17 cellular contexts compared by ENCODE assay signal in genomic region chr12:54253240-54253639, GRCh38. TPM values are rescaled to one million over a fixed set of nuclear protein-coding genes. Genes with fewer than 3 reads are reported as not detected.
A peak's percentile ranks its signal among the peaks of the same experiment; 100 is the strongest.
DNase-seq lines count a peak whose midpoint lies in the region; ATAC-seq, FAIRE-seq and TF ChIP-seq lines count a peak whose summit lies in the region.
"Had no signal": no experiment of that assay in that cellular context is flagged by ENCODE, and none has a peak within 500 bp of the region (broad histone marks: within the 10 kb centered on the region; RNA-seq: fewer than 3 reads in every experiment).

No MANE protein-coding gene starts in this region.

- intact Hi-C loops in HCT116 (cut with micrococcal nuclease), result loop anchor here (2.0 kb wide), 1 partner anchor 26 kb away; no protein-coding TSS in a partner anchor
- intact Hi-C loops in PC-3 (cut with micrococcal nuclease), result no loop called here
- intact Hi-C loops in left colon (cut with DNase I, micrococcal nuclease), result no loop called here
- intact Hi-C loops in body of pancreas (cut with DNase I), result loop anchor here (10.0 kb wide), 1 partner anchor 112 kb away; the partner anchor contains the start of gene GPR84

- no peaks in the 10 kb centered on the region for H3K9me3 ChIP-seq in HCT116 (ENCODE audit: control insufficient read depth in 1 of 2, insufficient read depth in 1 of 2, low read depth in 1 of 2, low read length in 2 of 2)
- H3K9me3 ChIP-seq in PC-3 (ENCODE audit: low read length), result no peaks in the 10 kb centered on the region
- H3K9me3 ChIP-seq in small intestine (ENCODE audit: control insufficient read depth, low read depth), result no peaks in the 10 kb centered on the region
- H3K9me3 ChIP-seq in body of pancreas, result no peaks in the 10 kb centered on the region
- H3K9me3 ChIP-seq: BLaER1 treated with 17β-estradiol and CSF1 and Interleukin-3, amounts not matched to agents 10 nM and 100 nM had no signal

- H3K4me3 ChIP-seq in HCT116 (replicated peaks in 1 of 2; ENCODE audit: low read depth in 1 of 2, low read length in 2 of 2), result no peak overlapping the region
- no peak overlapping the region for H3K4me3 ChIP-seq in PC-3 (ENCODE audit: low read length)
- H3K4me3 ChIP-seq in small intestine (ENCODE audit: low read depth in 1 of 2, low read length in 2 of 2), result no peak overlapping the region
- no peak overlapping the region for H3K4me3 ChIP-seq in body of pancreas
- H3K4me3 ChIP-seq: BLaER1 treated with 17β-estradiol and CSF1 and Interleukin-3, amounts not matched to agents 10 nM and 100 nM; GM12878; GM23248 had no signal

- TF ChIP-seq POLR2A in HCT116 (IDR thresholded peaks at IDR 0.05; ENCODE audit: borderline replicate concordance, extremely low read depth, insufficient read depth, insufficient read length), result no peak
- no peak for TF ChIP-seq POLR2A in body of pancreas (IDR thresholded peaks at IDR 0.05)

- no TSS peak for BruUV-seq in HCT116 (replicated peaks; lab: Mats Ljungman, UMichigan)
- BruUV-seq in PC-3 (replicated peaks; lab: Mats Ljungman, UMichigan), result no TSS peak

- H3K4me2 ChIP-seq in HCT116 (ENCODE audit: low read length), result peak overlapping the region; percentile 10; the same call in 1 of the 2 replicates
- no peak overlapping the region for H3K4me2 ChIP-seq in PC-3 (ENCODE audit: low read length)
- H3K4me2 ChIP-seq: BLaER1 treated with 17β-estradiol and CSF1 and Interleukin-3, amounts not matched to agents 10 nM and 100 nM had no signal

- no peak for TF ChIP-seq RAD21 in HCT116 (IDR thresholded peaks at IDR 0.05; ENCODE audit: low read depth)

- H3F3A ChIP-seq in PC-3 (ENCODE audit: low read length, unreplicated experiment), result peaks cover 2% of the 10 kb centered on the region

- RAD21 ChIA-PET in HCT116 (lab: Charles Lee; ENCODE audit: low non-redundant PET in 1 of 2, low total read pairs in 2 of 2, uncharacterized antibody in 2 of 2, unreplicated experiment in 2 of 2), result no interaction called here

- POLR2A ChIA-PET in HCT116 (lab: Charles Lee), result interaction anchor here (2.3 kb wide), 1 partner anchor 27 kb away, joined by 9 read pairs; the partner anchor contains the start of genes CBX5 and HNRNPA1
- POLR2A ChIA-PET in PC-3 (lab: Charles Lee; ENCODE audit: unreplicated experiment), result no interaction called here

- 67 to 85% (median 69%) methylated on average over 4 of the region's 4 CpGs for whole genome bisulfite sequencing in small intestine, 3 donors
- 93 to 97% methylated on average over 4 of the region's 4 CpGs for WGBS in body of pancreas, 2 donors

- H4K20me1 ChIP-seq in HCT116 (ENCODE audit: insufficient read depth) (no peaks in the 10 kb centered on the region), PC-3 (ENCODE audit: low read length) (no peaks in the 10 kb centered on the region)

- H2AFZ ChIP-seq in HCT116 (ENCODE audit: low read depth, low read length, poor library complexity, severe bottlenecking) (no peak overlapping the region), PC-3 (ENCODE audit: low read length) (no peak overlapping the region)
- H2AFZ ChIP-seq: GM23248 had no signal

- H3K27ac ChIP-seq in HCT116 (ENCODE audit: low read depth, low read length) (0 out of 2 replicates have a peak overlapping the region, but pooled peaks have one; percentile 26), PC-3 (ENCODE audit: low read length) (no peak overlapping the region), small intestine (ENCODE audit: low read depth in 1 of 2, low read length in 1 of 2) (no peak overlapping the region), body of pancreas (no peak overlapping the region)
- H3K27ac ChIP-seq: BLaER1 treated with 17β-estradiol and CSF1 and Interleukin-3, amounts not matched to agents 10 nM and 100 nM; GM23248 had no signal

- H3K27me3 ChIP-seq in HCT116 (ENCODE audit: insufficient read depth, low read length) (no peaks in the 10 kb centered on the region), PC-3 (ENCODE audit: low read length) (no peaks in the 10 kb centered on the region), small intestine (ENCODE audit: control insufficient read depth in 2 of 2, insufficient read depth in 2 of 2, low read length in 2 of 2) (no peaks in the 10 kb centered on the region), body of pancreas (no peaks in the 10 kb centered on the region)
- H3K27me3 ChIP-seq: BLaER1 treated with 17β-estradiol and CSF1 and Interleukin-3, amounts not matched to agents 10 nM and 100 nM had no signal

- no peak for DNase-seq in HCT116 (ENCODE audit: low read depth, low spot score)
- no peak for DNase-seq in PC-3
- no peak for DNase-seq in left colon
- peak; percentile 67 for DNase-seq in small intestine
- no peak for DNase-seq in body of pancreas
- DNase-seq in activated CD4-positive, CD25-positive, alpha-beta regulatory T cell treated with anti-CD3 and anti-CD28 coated beads, Interleukin-2, amount 50 U/mL, for 72 hours, result no peak
- DNase-seq: ACHN; Calu3; CD4-positive, CD25-positive, alpha-beta regulatory T cell; DMS 273 treated with DMSO at 0.1 percent for 48 hours; GM23248; H7 had no signal

- peaks cover 17 to 20% of the 10 kb centered on the region in 2 experiments; a peak in 3 of 4 replicates for H3K36me3 ChIP-seq in HCT116 (ENCODE audit: control insufficient read depth in 1 of 2, insufficient read depth in 2 of 2, low read length in 2 of 2)
- H3K36me3 ChIP-seq in PC-3 (ENCODE audit: low read depth, low read length), result peaks cover 6% of the 10 kb centered on the region; the same call in 1 of the 2 replicates
- H3K36me3 ChIP-seq in small intestine (ENCODE audit: control insufficient read depth in 2 of 2, insufficient read depth in 2 of 2, low read length in 2 of 2), result peaks cover 0 to 5% of the 10 kb centered on the region in 2 donors
- H3K36me3 ChIP-seq in body of pancreas (replicated peaks in 1 of 2; ENCODE audit: insufficient read depth in 1 of 2, low read depth in 2 of 2), result peaks cover 0 to 8% of the 10 kb centered on the region in 2 donors

- no peak for FAIRE-seq in small intestine (lab: Jason Lieb, UNC)
- FAIRE-seq: GM12878, GM18507 had no signal

- no peaks in the 10 kb centered on the region for H3K9me2 ChIP-seq in HCT116 (ENCODE audit: insufficient read depth)
- no peaks in the 10 kb centered on the region for H3K9me2 ChIP-seq in PC-3 (replicated peaks; ENCODE audit: low read length)

- H3K9ac ChIP-seq in HCT116 (ENCODE audit: low read length), result no peak overlapping the region
- no peak overlapping the region for H3K9ac ChIP-seq in PC-3 (ENCODE audit: low read length)
- H3K9ac ChIP-seq: BLaER1 treated with 17β-estradiol and CSF1 and Interleukin-3, amounts not matched to agents 10 nM and 100 nM; GM23248 had no signal

- TF ChIP-seq CTCF in HCT116 (IDR thresholded peaks at IDR 0.05 in 2 of 3, conservative IDR thresholded peaks at IDR 0.05 in 1 of 3; ENCODE audit: borderline replicate concordance in 1 of 3, insufficient read depth in 1 of 3, low read depth in 2 of 3, low read length in 2 of 3) (no peak), PC-3 (conservative IDR thresholded peaks at IDR 0.05; ENCODE audit: low read depth, low read length) (no peak), body of pancreas (IDR thresholded peaks at IDR 0.05) (no peak)

- CTCF ChIA-PET in HCT116 (lab: Charles Lee) (interaction anchor here (0.6 to 2.8 kb wide), 2 partner anchors 9 to 722 kb away, joined by 4 to 17 read pairs; no protein-coding TSS in a partner anchor), PC-3 (lab: Charles Lee) (no interaction called here)

- peak; percentile 76 for ATAC-seq in HCT116
- peak; percentile 45; the same call in 1 of the 2 replicates for ATAC-seq in PC-3
- peak; percentile 45 for ATAC-seq in left colon
- ATAC-seq in body of pancreas, result no peak
- no peak for ATAC-seq in GM19035 (IDR thresholded peaks at IDR 0.05; ENCODE audit: unreplicated experiment)
- ATAC-seq: GM12878 had no signal

- H3K4me1 ChIP-seq in HCT116 (ENCODE audit: control insufficient read depth in 1 of 2, insufficient read depth in 2 of 2, low read length in 2 of 2), result peaks cover 15 to 16% of the 10 kb centered on the region in 2 experiments
- no peaks in the 10 kb centered on the region for H3K4me1 ChIP-seq in PC-3 (ENCODE audit: insufficient read depth, low read length)
- H3K4me1 ChIP-seq in small intestine (ENCODE audit: control insufficient read depth in 2 of 2, insufficient read depth in 1 of 2, low read depth in 1 of 2, low read length in 1 of 2), result no peaks in the 10 kb centered on the region
- H3K4me1 ChIP-seq in body of pancreas, result peaks cover 3% of the 10 kb centered on the region

- peaks cover 14% of the 10 kb centered on the region; the same call in 1 of the 2 replicates for H3K79me2 ChIP-seq in HCT116 (ENCODE audit: insufficient read depth, low read length)
- no peaks in the 10 kb centered on the region for H3K79me2 ChIP-seq in PC-3 (ENCODE audit: low read length)

TF ChIP-seq in HCT116, 20 proteins besides CTCF, POLR2A, EP300 and RAD21 (continues in another document):
- TF ChIP-seq EGR1 (IDR thresholded peaks at IDR 0.05; ENCODE audit: low read depth) (no peak), ZFX (IDR thresholded peaks at IDR 0.05) (no peak), CBX3 (IDR thresholded peaks at IDR 0.05; ENCODE audit: low read depth) (no peak), SIN3A (IDR thresholded peaks at IDR 0.05; ENCODE audit: low read depth) (no peak), TCF7L2 (IDR thresholded peaks at IDR 0.05; ENCODE audit: borderline replicate concordance, extremely low read depth, insufficient read depth, insufficient read length) (no peak), ZNF274 (IDR thresholded peaks at IDR 0.05; ENCODE audit: low read depth, low read length) (no peak), ELF1 (IDR thresholded peaks at IDR 0.05; ENCODE audit: borderline replicate concordance, low read depth) (no peak)
- TF ChIP-seq, protein P1, sequence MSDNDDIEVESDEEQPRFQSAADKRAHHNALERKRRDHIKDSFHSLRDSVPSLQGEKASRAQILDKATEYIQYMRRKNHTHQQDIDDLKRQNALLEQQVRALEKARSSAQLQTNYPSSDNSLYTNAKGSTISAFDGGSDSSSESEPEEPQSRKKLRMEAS (IDR thresholded peaks at IDR 0.05), result no peak

RNA-seq across cellular contexts. Expression of gene CBX5, which starts 26.7 kb away (rescaled TPM):
- total RNA-seq in HCT116 (2021; ENCODE audit: unreplicated experiment) (72.3 TPM), PC-3 (2014; rRNA removed) (14.6 and 14.9 TPM in 2 replicates), left colon (10 to 100 TPM; 40.9 to 42.0 TPM), body of pancreas (10 to 100 TPM; 27.0 to 34.3 TPM)
- polyA plus RNA-seq in HCT116 (2012), result 9.7 and 16.1 TPM in 2 replicates
- polyA plus RNA-seq in small intestine, result 10 to 100 TPM in 1 of 3 donors, 1 to 10 TPM in 2; 2.7 to 13.5 (median 3.1) TPM

RNA-seq across cellular contexts. Expression of gene HNRNPA1, which starts 27.3 kb away (rescaled TPM):
- total RNA-seq in HCT116 (2021; ENCODE audit: unreplicated experiment) (1,878 TPM), PC-3 (2014; rRNA removed) (465 and 516 TPM in 2 replicates), left colon (100 to 1,000 TPM; 503 to 718 TPM), body of pancreas (100 to 1,000 TPM; 246 to 247 TPM)
- 1,517 and 1,973 TPM in 2 replicates for polyA plus RNA-seq in HCT116 (2012)
- polyA plus RNA-seq in small intestine, result 1,000 to 10,000 TPM in 1 of 3 donors, 100 to 1,000 TPM in 2; 408 to 1,666 (median 728) TPM

RNA-seq across cellular contexts. Expression of gene NFE2, which starts 47.6 kb away (rescaled TPM):
- total RNA-seq in HCT116 (2021; ENCODE audit: unreplicated experiment) (1.3 TPM), PC-3 (2014; rRNA removed) (0.26 and 0.40 TPM in 2 replicates), left colon (under 1 TPM; 0.14 to 0.18 TPM), body of pancreas (under 1 TPM in 1 of 2 donors, not detected in 1; 0.26 TPM)
- 0.69 and 0.81 TPM in 2 replicates for polyA plus RNA-seq in HCT116 (2012)
- polyA plus RNA-seq in small intestine, result under 1 TPM in 1 of 3 donors, not detected in 2; 0.07 TPM
- total RNA-seq: A172, GM23248 had no signal
- polyA plus RNA-seq: GM23248 had no signal

Comparison
In these comparisons a context has a peak if more than half of its experiments do, and no peak if none do; other contexts are left out.
1. ATAC-seq: peak in HCT116 (single experiment), PC-3 (single experiment) and left colon (single experiment); none in body of pancreas (single experiment) and GM19035 (single experiment).
2. intact Hi-C loops: an anchor here in HCT116 (2.0 kb wide) and body of pancreas (10.0 kb wide); none called in PC-3 and left colon.